Comparison of ENCODE assay signal across 21 cellular contexts in genomic region chr14:90733139-90733808, GRCh38.
DNase-seq lines count a peak whose midpoint lies in the region; ATAC-seq and TF ChIP-seq lines count a peak whose summit lies in the region.
"Had no signal": no experiment of that assay in that cellular context is flagged by ENCODE, and none has a peak within 500 bp of the region (broad histone marks: within the 10 kb centered on the region; RNA-seq: fewer than 3 reads in every experiment).

No MANE protein-coding gene starts in this region.

- H3K9me3 Mint-ChIP-seq in endothelial cell (ENCODE audit: unreplicated experiment) = no peaks in the 10 kb centered on the region
- H3K9me3 Mint-ChIP-seq in activated CD4-positive, alpha-beta memory T cell treated with anti-CD3 and anti-CD28 coated beads, Interleukin-2, amount 10 ng/mL, durations not matched to agents 7 days and 5 days = no peaks in the 10 kb centered on the region
- H3K9me3 Mint-ChIP-seq: activated CD4-positive, alpha-beta memory T cell treated with anti-CD3 and anti-CD28 coated beads for 36 hours; activated naive CD4-positive, alpha-beta T cell treated with anti-CD3 and anti-CD28 coated beads, Interleukin-2, amount 50 U/mL, for 24 hours; activated T-cell treated with anti-CD3 and anti-CD28 coated beads, Interleukin-2, amount 50 U/mL, for 4 hours; GM23338; nephron; stimulated activated memory B cell treated with anti-CD40 and anti-IgM and Interleukin-4, amounts not matched to agents 10 μg/mL and 1 μg/mL and 100 μg/mL, for 72 hours had no signal

- CTCF ChIA-PET in activated CD4-positive, alpha-beta memory T cell treated with anti-CD3 and anti-CD28 coated beads, Interleukin-2, amount 10 ng/mL, durations not matched to agents 7 days and 5 days (lab: Charles Lee) = no interaction called here

- TF ChIP-seq CTCF in endothelial cell (IDR thresholded peaks at IDR 0.05; ENCODE audit: unreplicated experiment) = no peak
- TF ChIP-seq CTCF in upper lobe of right lung (IDR thresholded peaks at IDR 0.05) = no peak

- peaks cover 13 to 16% (median 15%) of the 10 kb centered on the region in 3 donors for H3K4me1 ChIP-seq in skeletal muscle tissue (ENCODE audit: control insufficient read depth in 3 of 3, insufficient read depth in 3 of 3, low read length in 3 of 3)
- H3K4me1 ChIP-seq in upper lobe of right lung = no peaks in the 10 kb centered on the region
- H3K4me1 ChIP-seq: uterus had no signal

- intact Hi-C loops in upper lobe of right lung (cut with DNase I) = no loop called here

- H3K27me3 ChIP-seq in layer of hippocampus (ENCODE audit: control insufficient read depth, insufficient read depth, low read length) (no peaks in the 10 kb centered on the region), skeletal muscle tissue (ENCODE audit: control insufficient read depth in 3 of 3, insufficient read depth in 3 of 3, low read length in 3 of 3) (no peaks in the 10 kb centered on the region), upper lobe of right lung (no peaks in the 10 kb centered on the region)
- H3K27me3 ChIP-seq: uterus had no signal

- H3K27ac ChIP-seq in layer of hippocampus (ENCODE audit: low read depth, low read length) (peak overlapping the region; percentile 49), skeletal muscle tissue (ENCODE audit: low read depth, low read length) (no peak overlapping the region), upper lobe of right lung (no peak overlapping the region)
- H3K27ac ChIP-seq: uterus, VCaP had no signal

- H3K36me3 ChIP-seq in skeletal muscle tissue (ENCODE audit: control insufficient read depth in 3 of 3, insufficient read depth in 3 of 3, low read length in 3 of 3) (peaks cover 0 to 8% (median 0%) of the 10 kb centered on the region in 3 donors), upper lobe of right lung (no peaks in the 10 kb centered on the region)
- H3K36me3 ChIP-seq: uterus had no signal

- peak overlapping the region in 2 of 3 donors; percentile 22 to 30 for H3K4me3 ChIP-seq in skeletal muscle tissue (ENCODE audit: low read length in 3 of 3)
- H3K4me3 ChIP-seq in upper lobe of right lung = no peak overlapping the region
- H3K4me3 ChIP-seq: GM23338, uterus had no signal

- no peak for ATAC-seq in GM18873 (IDR thresholded peaks at IDR 0.05; ENCODE audit: low FRiP score, unreplicated experiment)
- ATAC-seq in upper lobe of right lung = no peak
- ATAC-seq: activated T-cell treated with anti-CD3 and anti-CD28 coated beads, Interleukin-2, amount 50 U/mL, for 4 hours; GM23338; stimulated activated memory B cell treated with anti-CD40 and anti-IgM and Interleukin-4, amounts not matched to agents 10 μg/mL and 1 μg/mL and 100 μg/mL, for 72 hours had no signal

- H3K9me3 ChIP-seq in skeletal muscle tissue (ENCODE audit: control insufficient read depth in 3 of 3, low read length in 3 of 3) (no peaks in the 10 kb centered on the region), upper lobe of right lung (no peaks in the 10 kb centered on the region)
- H3K9me3 ChIP-seq: uterus had no signal

- peaks cover 24% of the 10 kb centered on the region for H3K4me1 Mint-ChIP-seq in endothelial cell (ENCODE audit: unreplicated experiment)
- no peaks in the 10 kb centered on the region for H3K4me1 Mint-ChIP-seq in activated CD4-positive, alpha-beta memory T cell treated with anti-CD3 and anti-CD28 coated beads, Interleukin-2, amount 10 ng/mL, durations not matched to agents 7 days and 5 days
- H3K4me1 Mint-ChIP-seq: activated naive CD4-positive, alpha-beta T cell treated with anti-CD3 and anti-CD28 coated beads, Interleukin-2, amount 50 U/mL, for 24 hours; nephron; stimulated activated memory B cell treated with anti-CD40 and anti-IgM and Interleukin-4, amounts not matched to agents 10 μg/mL and 1 μg/mL and 100 μg/mL, for 72 hours had no signal

- peak overlapping the region; percentile 72 for H3K27ac Mint-ChIP-seq in endothelial cell (ENCODE audit: unreplicated experiment)
- H3K27ac Mint-ChIP-seq in activated CD4-positive, alpha-beta memory T cell treated with anti-CD3 and anti-CD28 coated beads, Interleukin-2, amount 10 ng/mL, durations not matched to agents 7 days and 5 days = no peak overlapping the region
- H3K27ac Mint-ChIP-seq: activated CD4-positive, alpha-beta memory T cell treated with anti-CD3 and anti-CD28 coated beads for 36 hours; activated naive CD4-positive, alpha-beta T cell treated with anti-CD3 and anti-CD28 coated beads, Interleukin-2, amount 50 U/mL, for 24 hours; GM23338; stimulated activated memory B cell treated with anti-CD40 and anti-IgM and Interleukin-4, amounts not matched to agents 10 μg/mL and 1 μg/mL and 100 μg/mL, for 72 hours had no signal

- H3K4me3 Mint-ChIP-seq in endothelial cell (ENCODE audit: unreplicated experiment) = no peak overlapping the region
- H3K4me3 Mint-ChIP-seq in activated CD4-positive, alpha-beta memory T cell treated with anti-CD3 and anti-CD28 coated beads, Interleukin-2, amount 10 ng/mL, durations not matched to agents 7 days and 5 days = no peak overlapping the region
- H3K4me3 Mint-ChIP-seq: activated CD4-positive, alpha-beta memory T cell treated with anti-CD3 and anti-CD28 coated beads for 36 hours; activated naive CD4-positive, alpha-beta T cell treated with anti-CD3 and anti-CD28 coated beads, Interleukin-2, amount 50 U/mL, for 24 hours; activated T-cell treated with anti-CD3 and anti-CD28 coated beads, Interleukin-2, amount 50 U/mL, for 4 hours; GM23338; nephron; stimulated activated memory B cell treated with anti-CD40 and anti-IgM and Interleukin-4, amounts not matched to agents 10 μg/mL and 1 μg/mL and 100 μg/mL, for 72 hours had no signal

- POLR2A ChIA-PET in activated CD4-positive, alpha-beta memory T cell treated with anti-CD3 and anti-CD28 coated beads, Interleukin-2, amount 10 ng/mL, durations not matched to agents 7 days and 5 days (lab: Charles Lee) = no interaction called here

- no peaks in the 10 kb centered on the region for H3K27me3 Mint-ChIP-seq in endothelial cell (ENCODE audit: unreplicated experiment)
- no peaks in the 10 kb centered on the region for H3K27me3 Mint-ChIP-seq in activated CD4-positive, alpha-beta memory T cell treated with anti-CD3 and anti-CD28 coated beads, Interleukin-2, amount 10 ng/mL, durations not matched to agents 7 days and 5 days
- H3K27me3 Mint-ChIP-seq: activated naive CD4-positive, alpha-beta T cell treated with anti-CD3 and anti-CD28 coated beads, Interleukin-2, amount 50 U/mL, for 24 hours; stimulated activated memory B cell treated with anti-CD40 and anti-IgM and Interleukin-4, amounts not matched to agents 10 μg/mL and 1 μg/mL and 100 μg/mL, for 72 hours had no signal

- H3K9ac ChIP-seq in skeletal muscle tissue (ENCODE audit: low read depth in 1 of 3, low read length in 3 of 3) = peak overlapping the region in 1 of 3 donors; percentile 40

- DNase-seq in NCI-H446 treated with DMSO at 0.1 percent for 48 hours (lab: John Stamatoyannopoulos, UW) (peak; percentile 55), endothelial cell (ENCODE audit: low spot score) (no peak), HT-29 (ENCODE audit: low spot score) (no peak), upper lobe of right lung (no peak)
- no peak for DNase-seq in activated CD4-positive, alpha-beta memory T cell treated with anti-CD3 and anti-CD28 coated beads, Interleukin-2, amount 10 ng/mL, durations not matched to agents 7 days and 5 days
- DNase-seq: activated CD4-positive, alpha-beta memory T cell treated with anti-CD3 and anti-CD28 coated beads for 36 hours; activated T-cell treated with anti-CD3 and anti-CD28 coated beads, Interleukin-2, amount 50 U/mL, for 4 hours; erythroblast; glutamatergic neuron; NCI-H1694 treated with DMSO at 0.1 percent for 48 hours; retina; stimulated activated CD4-positive, alpha-beta T cell treated with anti-CD3 and anti-CD28 coated beads, Interleukin-15, amount 100 ng/mL, for 24 hours; uterus had no signal

- H3K36me3 Mint-ChIP-seq in endothelial cell (ENCODE audit: low read depth, unreplicated experiment) = peaks cover 25% of the 10 kb centered on the region
- no peaks in the 10 kb centered on the region for H3K36me3 Mint-ChIP-seq in activated CD4-positive, alpha-beta memory T cell treated with anti-CD3 and anti-CD28 coated beads, Interleukin-2, amount 10 ng/mL, durations not matched to agents 7 days and 5 days (ENCODE audit: low read depth)
- H3K36me3 Mint-ChIP-seq: activated CD4-positive, alpha-beta memory T cell treated with anti-CD3 and anti-CD28 coated beads for 36 hours; activated naive CD4-positive, alpha-beta T cell treated with anti-CD3 and anti-CD28 coated beads, Interleukin-2, amount 50 U/mL, for 24 hours; stimulated activated memory B cell treated with anti-CD40 and anti-IgM and Interleukin-4, amounts not matched to agents 10 μg/mL and 1 μg/mL and 100 μg/mL, for 72 hours had no signal
